ENCODE assay signal across 8 cellular contexts in genomic region chr19:51016798-51017683, GRCh38. TPM values are rescaled to one million over a fixed set of nuclear protein-coding genes. Genes with fewer than 3 reads are reported as not detected.
DNase-seq lines count a peak whose midpoint lies in the region; ATAC-seq, FAIRE-seq and TF ChIP-seq lines count a peak whose summit lies in the region.

No MANE protein-coding gene starts in this region.

- intact Hi-C loops in breast epithelium (cut with DNase I; ENCODE audit: low total_unique reads) = loop anchor here (5.0 to 10.0 kb wide), 2 partner anchors 82 to 1660 kb away; no protein-coding TSS in a partner anchor

- peaks cover 0 to 9% of the 10 kb centered on the region in 2 donors for H3K27me3 ChIP-seq in breast epithelium
- H3K27me3 ChIP-seq in kidney epithelial cell (ENCODE audit: control insufficient read depth, insufficient read depth, low read length) = peaks cover 34% of the 10 kb centered on the region

- peak overlapping the region; percentile 82 to 86 for H3K27ac ChIP-seq in breast epithelium

- H3K9me3 ChIP-seq in breast epithelium = no peaks in the 10 kb centered on the region

- peak; percentile 70 for DNase-seq in COLO668 (lab: John Stamatoyannopoulos, UW; ENCODE audit: unreplicated experiment)
- peak; percentile 65 for DNase-seq in HTR-8/SVneo (ENCODE audit: insufficient read length, low spot score)
- DNase-seq in breast epithelium (ENCODE audit: low spot score in 2 of 2) = peak; percentile 81 to 83
- DNase-seq in kidney epithelial cell (ENCODE audit: low read depth) = no peak
- peak; percentile 69 for DNase-seq in stimulated activated CD4-positive, alpha-beta T cell treated with anti-CD3 and anti-CD28 coated beads, Interleukin-1b, Interleukin-23, amount 100 ng/mL, for 48 hours
- DNase-seq in NCI-H2171 treated with DMSO at 0.1 percent for 48 hours (lab: John Stamatoyannopoulos, UW) = no peak

- ATAC-seq in SK-N-SH treated with all-trans-retinoic acid at 6 μM for 48 hours = peak; percentile 76
- ATAC-seq in GM19455 (IDR thresholded peaks at IDR 0.05; ENCODE audit: unreplicated experiment) = no peak

- peaks cover 0 to 3% of the 10 kb centered on the region in 2 donors for H3K4me1 ChIP-seq in breast epithelium

- peak; percentile 76 to 96 (median 78) for TF ChIP-seq CTCF in breast epithelium (IDR thresholded peaks at IDR 0.05)
- peak; percentile 79 for TF ChIP-seq CTCF in kidney epithelial cell (IDR thresholded peaks at IDR 0.05; ENCODE audit: insufficient read depth, low read length, poor library complexity, severe bottlenecking)

- H3K36me3 ChIP-seq in breast epithelium (no peaks in the 10 kb centered on the region), kidney epithelial cell (ENCODE audit: control insufficient read depth, insufficient read depth, low read length) (no peaks in the 10 kb centered on the region)

- H3K4me3 ChIP-seq in breast epithelium (peak overlapping the region in 2 of 3 donors; percentile 61 to 80), kidney epithelial cell (ENCODE audit: low read depth, low read length) (peak overlapping the region; percentile 20)

- no peak for TF ChIP-seq POLR2A in breast epithelium (IDR thresholded peaks at IDR 0.05)

- FAIRE-seq in HTR-8/SVneo (lab: Jason Lieb, UNC) = no peak

TF ChIP-seq in SK-N-SH treated with all-trans-retinoic acid at 6 μM for 48 hours, 23 proteins besides CTCF, POLR2A, EP300 and RAD21:
- TF ChIP-seq POU6F1 (CRISPR knock-in tag; IDR thresholded peaks at IDR 0.05; ENCODE audit: borderline replicate concordance, low read depth) (no peak), ZC3H10 (CRISPR knock-in tag; IDR thresholded peaks at IDR 0.05) (no peak), TOX (CRISPR knock-in tag; IDR thresholded peaks at IDR 0.05; ENCODE audit: borderline replicate concordance) (no peak)
TF ChIP-seq in SK-N-SH treated with all-trans-retinoic acid at 6 μM for 48 hours: peak in this region for 0.

RNA-seq across cellular contexts. Expression of gene KLK10, which starts 2.5 kb away (rescaled TPM):
- 10 to 100 TPM in 1 of 3 donors, 1 to 10 TPM in 1, not detected in 1; 3.3 to 13.9 TPM for total RNA-seq in breast epithelium
- total RNA-seq in kidney epithelial cell = 6.7 and 9.0 TPM in 2 replicates

RNA-seq across cellular contexts. Expression of gene KLK11, which starts 9.4 kb away (rescaled TPM):
- total RNA-seq in breast epithelium (10 to 100 TPM in 1 of 3 donors, 1 to 10 TPM in 1, not detected in 1; 5.6 to 21.1 TPM), kidney epithelial cell (not detected in 2 replicates)

RNA-seq across cellular contexts. Expression of gene KLK8, which starts 15.6 kb away (rescaled TPM):
- 10 to 100 TPM in 2 of 3 donors, not detected in 1; 13.4 to 46.2 TPM for total RNA-seq in breast epithelium
- 3.1 and 7.1 TPM in 2 replicates for total RNA-seq in kidney epithelial cell

RNA-seq across cellular contexts. Expression of gene KLK12, which starts 17.8 kb away (rescaled TPM):
- total RNA-seq in breast epithelium (not detected), kidney epithelial cell (not detected in 2 replicates)

RNA-seq across cellular contexts. Expression of gene KLK7, which starts 33.3 kb away (rescaled TPM):
- total RNA-seq in breast epithelium (100 to 1,000 TPM in 1 of 3 donors, 1 to 10 TPM in 1, not detected in 1; 7.5 to 103 TPM), kidney epithelial cell (18.7 and 18.8 TPM in 2 replicates)

Comparison
In these comparisons a context has a peak if more than half of its experiments do, and no peak if none do; other contexts are left out.
1. DNase-seq: peak in COLO668 (single experiment), HTR-8/SVneo (single experiment), breast epithelium (2 of 2) and stimulated activated CD4-positive, alpha-beta T cell treated with anti-CD3 and anti-CD28 coated beads, Interleukin-1b, Interleukin-23, amount 100 ng/mL, for 48 hours (single experiment); none in kidney epithelial cell (single experiment) and NCI-H2171 treated with DMSO at 0.1 percent for 48 hours (single experiment).